27 cellular contexts compared by ENCODE assay signal in the genomic region with DNA sequence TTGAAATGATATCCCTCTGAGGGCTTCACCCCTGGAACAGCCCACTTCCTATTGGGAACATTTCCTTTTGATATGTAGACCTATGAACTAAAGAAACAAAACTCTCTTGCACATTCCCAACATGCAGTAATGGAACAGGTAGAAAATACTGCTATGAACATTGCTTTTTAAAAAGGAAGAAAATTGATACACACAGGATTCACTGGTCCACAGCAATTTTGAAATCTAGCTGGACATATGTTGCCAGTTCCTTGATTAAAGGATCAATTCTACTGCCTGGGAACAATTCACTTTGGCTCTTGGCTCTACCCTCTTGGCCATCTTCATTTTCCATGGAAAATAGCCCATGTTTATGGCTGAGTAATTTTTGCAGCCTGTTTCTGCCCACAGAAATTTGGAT.
"Had no signal": no experiment of that assay in that cellular context is flagged by ENCODE, and none has a peak within 500 bp of the region (broad histone marks: within the 10 kb centered on the region; RNA-seq: fewer than 3 reads in every experiment).

No MANE protein-coding gene starts in this region.

- FAIRE-seq: urothelium cell line had no signal

- H3K36me3 ChIP-seq: stomach, suprapubic skin, thoracic aorta, thyroid gland, tibial artery, transverse colon, upper lobe of left lung, upper lobe of right lung, uterus, vagina had no signal

- H3K27ac ChIP-seq: stomach, suprapubic skin, testis, thoracic aorta, thyroid gland, tibial artery, tibial nerve, transverse colon, upper lobe of left lung, upper lobe of right lung, uterus, vagina had no signal

- DNase-seq: stimulated activated CD4-positive, alpha-beta T cell treated with anti-CD3 and anti-CD28 coated beads, Interleukin-2, amount 100 ng/mL, for 48 hours; stimulated activated CD4-positive, alpha-beta T cell treated with anti-CD3 and anti-CD28 coated beads, Interleukin-4, amount 100 ng/mL, for 1 hour; stimulated activated CD4-positive, alpha-beta T cell treated with anti-CD3 and anti-CD28 coated beads, Interleukin-4, amount 100 ng/mL, for 24 hours; stimulated activated CD4-positive, alpha-beta T cell treated with anti-CD3 and anti-CD28 coated beads, Interleukin-4, amount 100 ng/mL, for 4 hours; stimulated activated CD8-positive, alpha-beta memory T cell treated with anti-CD3 and anti-CD28 coated beads, Interleukin-4, amount 100 ng/mL, for 48 hours; stimulated activated naive B cell treated with anti-CD40 and anti-IgM and Interleukin-4, amounts not matched to agents 10 μg/mL and 1 μg/mL and 100 μg/mL, for 72 hours; stimulated activated naive CD4-positive, alpha-beta T cell; stimulated activated naive CD4-positive, alpha-beta T cell treated with Interleukin-2 at 50 U/mL for 16 hours; stimulated activated naive CD8-positive, alpha-beta T cell treated with anti-CD3 and anti-CD28 coated beads, Interleukin-15, amount 100 ng/mL, for 72 hours; stimulated activated naive CD8-positive, alpha-beta T cell treated with anti-CD3 and anti-CD28 coated beads, Interleukin-15, Interleukin-2, amounts not matched to agents 100 U/mL and 50 U/mL, for 24 hours; stomach; substantia nigra; testis; thyroid gland; tibial artery; transverse colon; trophoblast cell; upper lobe of left lung; upper lobe of right lung; uterus had no signal

- ATAC-seq: stimulated activated effector memory CD8-positive, alpha-beta T cell treated with anti-CD3 and anti-CD28 coated beads, Interleukin-12 subunit alpha, Interleukin-12 subunit beta, amount 100 ng/mL, for 72 hours; stimulated activated memory B cell treated with anti-CD40 and anti-IgM and Interleukin-4, amounts not matched to agents 10 μg/mL and 1 μg/mL and 100 μg/mL, for 72 hours; stimulated activated naive B cell treated with anti-CD40 and anti-IgM and Interleukin-4, amounts not matched to agents 10 μg/mL and 1 μg/mL and 100 μg/mL, for 72 hours; stimulated activated naive CD8-positive, alpha-beta T cell treated with anti-CD3 and anti-CD28 coated beads, Interleukin-15, amount 100 ng/mL, for 72 hours; stimulated activated naive CD8-positive, alpha-beta T cell treated with anti-CD3 and anti-CD28 coated beads, Interleukin-15, Interleukin-2, amounts not matched to agents 100 U/mL and 50 U/mL, for 24 hours; upper lobe of right lung had no signal

- H3K4me1 ChIP-seq: testis, thyroid gland, tibial artery, upper lobe of left lung, upper lobe of right lung, uterus had no signal

- H3K9me3 ChIP-seq: testis, thoracic aorta, thyroid gland, upper lobe of right lung, uterus, vagina had no signal

- H3K27me3 ChIP-seq: stomach, suprapubic skin, testis, thyroid gland, tibial artery, tibial nerve, transverse colon, upper lobe of left lung, upper lobe of right lung, uterus, vagina had no signal

- H3K4me3 ChIP-seq: stomach, suprapubic skin, testis, thoracic aorta, thyroid gland, tibial artery, tibial nerve, transverse colon, upper lobe of left lung, upper lobe of right lung, uterus, vagina had no signal
